15 cellular contexts compared by ENCODE assay signal in genomic region chr7:154371424-154371823, GRCh38.
DNase-seq lines count a peak whose midpoint lies in the region; ATAC-seq and TF ChIP-seq lines count a peak whose summit lies in the region.
"Had no signal": no experiment of that assay in that cellular context is flagged by ENCODE, and none has a peak within 500 bp of the region (broad histone marks: within the 10 kb centered on the region; RNA-seq: fewer than 3 reads in every experiment).

No MANE protein-coding gene starts in this region.

- no peaks in the 10 kb centered on the region for H3K9me3 ChIP-seq in parathyroid adenoma (ENCODE audit: control insufficient read depth, low read length)
- no peaks in the 10 kb centered on the region for H3K9me3 ChIP-seq in neuronal stem cell (replicated peaks in 1 of 2; ENCODE audit: control insufficient read depth in 2 of 2, insufficient read depth in 1 of 2, low read depth in 1 of 2, low read length in 2 of 2)
- H3K9me3 ChIP-seq: Caco-2 had no signal

- no peaks in the 10 kb centered on the region for H3K4me1 Mint-ChIP-seq in activated T-cell treated with anti-CD3 and anti-CD28 coated beads, Interleukin-2, amount 50 U/mL, for 4 hours (ENCODE audit: low read depth)
- H3K4me1 Mint-ChIP-seq: CD4-positive, CD25-positive, alpha-beta regulatory T cell; CD8-positive, alpha-beta memory T cell had no signal

- H3K27ac ChIP-seq in parathyroid adenoma (no peak overlapping the region), neuronal stem cell (replicated peaks; ENCODE audit: low read length) (no peak overlapping the region)
- H3K27ac ChIP-seq: GM23248 had no signal

- no peak overlapping the region for H4K8ac ChIP-seq in neuronal stem cell (ENCODE audit: low read depth, low read length)

- WGBS in neuronal stem cell (ENCODE audit: extremely low coverage in 2 of 2, insufficient read length in 2 of 2, insufficient replicate concordance in 1 of 2), 2 donors, result no CpG with 5 or more reads among the region's 8 CpGs

- H3K18ac ChIP-seq in neuronal stem cell (ENCODE audit: low read length), result no peak overlapping the region

- H3K23ac ChIP-seq in neuronal stem cell (ENCODE audit: low read depth, low read length, poor library complexity), result no peak overlapping the region

- H2AFZ ChIP-seq in parathyroid adenoma (peak overlapping the region; percentile 59), neuronal stem cell (ENCODE audit: low read length) (no peak overlapping the region)
- H2AFZ ChIP-seq: GM23248 had no signal

- H3K9ac ChIP-seq in parathyroid adenoma (no peak overlapping the region), neuronal stem cell (ENCODE audit: low read depth, low read length, poor library complexity) (no peak overlapping the region)
- H3K9ac ChIP-seq: GM23248 had no signal

- H3K9me3 Mint-ChIP-seq in activated T-cell treated with anti-CD3 and anti-CD28 coated beads, Interleukin-2, amount 50 U/mL, for 4 hours, result peaks cover under 1% of the 10 kb centered on the region

- peak; percentile 76 for DNase-seq in NCI-H146 (lab: John Stamatoyannopoulos, UW)
- DNase-seq in cerebellum (ENCODE audit: low spot score), result peak; percentile 15
- DNase-seq in midbrain (lab: John Stamatoyannopoulos, UW), result no peak
- DNase-seq in neuronal stem cell (ENCODE audit: low spot score), result no peak
- DNase-seq in activated T-cell treated with anti-CD3 and anti-CD28 coated beads, Interleukin-2, amount 50 U/mL, for 4 hours, result no peak
- DNase-seq: ACHN; C1 segment of cervical spinal cord; Caco-2; CD4-positive, CD25-positive, alpha-beta regulatory T cell; CD8-positive, alpha-beta memory T cell; GDM1; GM23248 had no signal

- H2AK5ac ChIP-seq in neuronal stem cell (ENCODE audit: low read depth, low read length), result no peak overlapping the region

- peaks cover 5% of the 10 kb centered on the region for H3K4me1 ChIP-seq in parathyroid adenoma
- H3K4me1 ChIP-seq in neuronal stem cell (ENCODE audit: control insufficient read depth in 2 of 2, insufficient read depth in 1 of 2, low read depth in 1 of 2, low read length in 2 of 2), result peaks cover 0 to 4% of the 10 kb centered on the region in 2 donors
- H3K4me1 ChIP-seq: Caco-2 had no signal

- H3K36me3 ChIP-seq in parathyroid adenoma (ENCODE audit: control insufficient read depth, insufficient read depth, low read length) (no peaks in the 10 kb centered on the region), neuronal stem cell (replicated peaks in 1 of 2; ENCODE audit: control insufficient read depth in 2 of 2, insufficient read depth in 2 of 2, low read length in 2 of 2) (no peaks in the 10 kb centered on the region)
- H3K36me3 ChIP-seq: BE2C had no signal

- ATAC-seq in activated T-cell treated with anti-CD3 and anti-CD28 coated beads, Interleukin-2, amount 50 U/mL, for 4 hours, result no peak
- ATAC-seq: HCT116 had no signal

- H3K4me3 ChIP-seq in parathyroid adenoma (ENCODE audit: low read depth, low read length) (no peak overlapping the region), neuronal stem cell (ENCODE audit: low read length in 2 of 2) (no peak overlapping the region)
- H3K4me3 ChIP-seq: GM23248 had no signal

- H3K4me3 Mint-ChIP-seq in activated T-cell treated with anti-CD3 and anti-CD28 coated beads, Interleukin-2, amount 50 U/mL, for 4 hours, result no peak overlapping the region
- H3K4me3 Mint-ChIP-seq: CD8-positive, alpha-beta memory T cell had no signal

- H2BK5ac ChIP-seq in neuronal stem cell (ENCODE audit: low read length), result no peak overlapping the region

- H2BK12ac ChIP-seq in neuronal stem cell (ENCODE audit: low read length), result no peak overlapping the region

- no peak for TF ChIP-seq CTCF in parathyroid adenoma (IDR thresholded peaks at IDR 0.05)

- H3K14ac ChIP-seq in neuronal stem cell (ENCODE audit: low read length), result no peak overlapping the region

- no peak overlapping the region for H3K4me2 ChIP-seq in parathyroid adenoma (ENCODE audit: low read length)
- no peak overlapping the region for H3K4me2 ChIP-seq in neuronal stem cell (ENCODE audit: insufficient read depth, low read length, poor library complexity, severe bottlenecking)

- H3K79me2 ChIP-seq in parathyroid adenoma, result no peaks in the 10 kb centered on the region

- H3K27me3 ChIP-seq in parathyroid adenoma (ENCODE audit: control insufficient read depth, insufficient read depth, low read length), result no peaks in the 10 kb centered on the region
- H3K27me3 ChIP-seq in neuronal stem cell (ENCODE audit: control insufficient read depth in 3 of 3, insufficient read depth in 3 of 3, low read depth in 1 of 3, low read length in 3 of 3), result no peaks in the 10 kb centered on the region
- H3K27me3 ChIP-seq: BE2C had no signal

- H3K36me3 Mint-ChIP-seq in activated T-cell treated with anti-CD3 and anti-CD28 coated beads, Interleukin-2, amount 50 U/mL, for 4 hours (ENCODE audit: insufficient read depth), result no peaks in the 10 kb centered on the region
- H3K36me3 Mint-ChIP-seq: CD4-positive, CD25-positive, alpha-beta regulatory T cell; CD8-positive, alpha-beta memory T cell had no signal

- H3K4ac ChIP-seq in neuronal stem cell (ENCODE audit: low read length), result no peak overlapping the region

- no peak overlapping the region for H2BK120ac ChIP-seq in neuronal stem cell (ENCODE audit: low read depth, low read length)

- no peaks in the 10 kb centered on the region for H3K27me3 Mint-ChIP-seq in activated T-cell treated with anti-CD3 and anti-CD28 coated beads, Interleukin-2, amount 50 U/mL, for 4 hours (ENCODE audit: low read depth)
- H3K27me3 Mint-ChIP-seq: CD4-positive, CD25-positive, alpha-beta regulatory T cell; CD8-positive, alpha-beta memory T cell had no signal

- no peaks in the 10 kb centered on the region for H3K79me1 ChIP-seq in neuronal stem cell (ENCODE audit: low read depth, low read length)

- no peak overlapping the region for H2BK15ac ChIP-seq in neuronal stem cell (ENCODE audit: low read length)

- H4K91ac ChIP-seq in neuronal stem cell (ENCODE audit: low read depth, low read length, poor library complexity), result no peak overlapping the region

Comparison
In these comparisons a context has a peak if more than half of its experiments do, and no peak if none do; other contexts are left out.
1. DNase-seq: peak in NCI-H146 (single experiment) and cerebellum (single experiment); none in midbrain (single experiment), neuronal stem cell (single experiment) and activated T-cell treated with anti-CD3 and anti-CD28 coated beads, Interleukin-2, amount 50 U/mL, for 4 hours (single experiment).